ENCODE assay signal across 8 cellular contexts in genomic region chr1:117366281-117366981, GRCh38. TPM values are rescaled to one million over a fixed set of nuclear protein-coding genes. Genes with fewer than 3 reads are reported as not detected.
A peak's percentile ranks its signal among the peaks of the same experiment; 100 is the strongest.
DNase-seq lines count a peak whose midpoint lies in the region; ATAC-seq and TF ChIP-seq lines count a peak whose summit lies in the region.

No MANE protein-coding gene starts in this region.

- 0 to 1% methylated on average over 26 to 48 of the region's 63 CpGs for WGBS in lower leg skin, 2 donors

- intact Hi-C loops in lower leg skin (cut with DNase I; ENCODE audit: low total_unique reads) = no loop called here

- POLR2A ChIA-PET in AG04449 (lab: Yijun Ruan, JAX) = no interaction called here

- TF ChIP-seq CTCF in AG04449 (IDR thresholded peaks at IDR 0.05; ENCODE audit: insufficient read depth, low read length, missing control alignments) (no peak), lower leg skin (IDR thresholded peaks at IDR 0.05) (no peak)

- TF ChIP-seq POLR2A in GM18526 (IDR thresholded peaks at IDR 0.05; ENCODE audit: extremely low read depth, insufficient read length) (peak; percentile 66), lower leg skin (IDR thresholded peaks at IDR 0.05) (no peak)

- H3K4me3 ChIP-seq in AG04449 (ENCODE audit: low read depth, low read length) (peak overlapping the region; percentile 88), lower leg skin (ENCODE audit: low read depth, poor library complexity, severe bottlenecking) (peak overlapping the region; percentile 78)

- ATAC-seq in HG03045 (IDR thresholded peaks at IDR 0.05; ENCODE audit: unreplicated experiment) = peak; percentile 50

- DNase-seq in AG04449 (ENCODE audit: low read depth, low spot score) (no peak), NCI-H2227 treated with DMSO at 0.1 percent for 48 hours (lab: John Stamatoyannopoulos, UW) (peak; percentile 70), dermis microvascular lymphatic vessel endothelial cell (ENCODE audit: low read depth in 2 of 2) (peak; percentile 32 to 80), lower leg skin (ENCODE audit: low spot score in 2 of 2) (peak; percentile 72 to 96)
- peak; percentile 69 to 72 for DNase-seq in activated CD4-positive, alpha-beta T cell treated with anti-CD3 and anti-CD28 coated beads, Interleukin-2, amount 50 U/mL, for 4 hours
- DNase-seq in stimulated activated CD4-positive, alpha-beta T cell treated with anti-CD3 and anti-CD28 coated beads, Interleukin-4, amount 100 ng/mL, for 24 hours = peak; percentile 78

- CTCF ChIA-PET in AG04449 (lab: Yijun Ruan, JAX) = interaction anchor here (1.2 kb wide), 1 partner anchor 81 kb away, joined by 4 read pairs; no protein-coding TSS in a partner anchor

RNA-seq across cellular contexts. Expression of gene MAN1A2, which starts 0.8 kb away (rescaled TPM):
- total RNA-seq in dermis microvascular lymphatic vessel endothelial cell = 33.9 and 38.2 TPM in 2 replicates
- 10 to 100 TPM; 19.9 to 34.5 (median 25.7) TPM for total RNA-seq in lower leg skin
